9 cellular contexts compared by ENCODE assay signal in genomic region chrX:51837926-51838325, GRCh38. TPM values are rescaled to one million over a fixed set of nuclear protein-coding genes. Genes with fewer than 3 reads are reported as not detected.
DNase-seq lines count a peak whose midpoint lies in the region; ATAC-seq and TF ChIP-seq lines count a peak whose summit lies in the region.
"Had no signal": no experiment of that assay in that cellular context is flagged by ENCODE, and none has a peak within 500 bp of the region (broad histone marks: within the 10 kb centered on the region; RNA-seq: fewer than 3 reads in every experiment).

No MANE protein-coding gene starts in this region.

- CTCF ChIA-PET in WTC11 (lab: Charles Lee), result no interaction called here

- POLR2A ChIA-PET in WTC11 (lab: Charles Lee), result no interaction called here

- H3K27me3 Mint-ChIP-seq in WTC11 (ENCODE audit: low read depth), result no peaks in the 10 kb centered on the region; the same call in 1 of the 2 replicates

- intact Hi-C loops in right cardiac atrium (cut with DNase I), result no loop called here
- intact Hi-C loops in thyroid gland (cut with DNase I), result no loop called here
- intact Hi-C loops in vagina (cut with DNase I), result no loop called here

- TF ChIP-seq POLR2A in thyroid gland (IDR thresholded peaks at IDR 0.05), result no peak
- TF ChIP-seq POLR2A in vagina (IDR thresholded peaks at IDR 0.05), result no peak

- WGBS in right cardiac atrium, result 21% methylated on average over 3 of the region's 3 CpGs
- 65% methylated on average over 3 of the region's 3 CpGs for WGBS in thyroid gland, 2 donors

- H3K4me1 Mint-ChIP-seq in WTC11, result peaks cover 28% of the 10 kb centered on the region

- H3K36me3 ChIP-seq in thyroid gland, result no peaks in the 10 kb centered on the region
- H3K36me3 ChIP-seq in vagina, result no peaks in the 10 kb centered on the region

- H3K4me3 ChIP-seq in right cardiac atrium (ENCODE audit: low read length), result no peak overlapping the region
- no peak overlapping the region for H3K4me3 ChIP-seq in thyroid gland (replicated peaks in 1 of 3)
- H3K4me3 ChIP-seq in vagina, result no peak overlapping the region

- DNase-seq in NCI-H82 (lab: John Stamatoyannopoulos, UW) (peak; percentile 26), NCI-H82 treated with DMSO at 0.1 percent for 48 hours (lab: John Stamatoyannopoulos, UW; ENCODE audit: unreplicated experiment) (no peak), WTC11 (ENCODE audit: low spot score) (no peak), right cardiac atrium (peak; percentile 40 to 82 (median 65)), thyroid gland (peak; percentile 42 to 58), vagina (ENCODE audit: extremely low spot score in 2 of 2) (no peak), C1 segment of cervical spinal cord (lab: John Stamatoyannopoulos, UW) (no peak)
- DNase-seq: central memory CD4-positive, alpha-beta T cell had no signal

- H3K27ac ChIP-seq in right cardiac atrium (ENCODE audit: low read length) (no peak overlapping the region), thyroid gland (no peak overlapping the region), vagina (no peak overlapping the region)

- no peak for ATAC-seq in WTC11
- no peak for ATAC-seq in right cardiac atrium
- no peak for ATAC-seq in GM18498 (IDR thresholded peaks at IDR 0.05; ENCODE audit: unreplicated experiment)

- no peaks in the 10 kb centered on the region for H3K9me3 Mint-ChIP-seq in WTC11

- H3K4me3 Mint-ChIP-seq in WTC11, result no peak overlapping the region

- TF ChIP-seq CTCF in WTC11 (IDR thresholded peaks at IDR 0.05) (no peak), thyroid gland (IDR thresholded peaks at IDR 0.05) (no peak), vagina (IDR thresholded peaks at IDR 0.05) (no peak)

- peak overlapping the region; percentile 45; the same call in 1 of the 2 replicates for H3K27ac Mint-ChIP-seq in WTC11

- H3K4me1 ChIP-seq in right cardiac atrium (ENCODE audit: control insufficient read depth, insufficient read depth, low read length), result no peaks in the 10 kb centered on the region
- no peaks in the 10 kb centered on the region for H3K4me1 ChIP-seq in thyroid gland
- no peaks in the 10 kb centered on the region for H3K4me1 ChIP-seq in vagina

- H3K9me3 ChIP-seq in right cardiac atrium (ENCODE audit: control insufficient read depth, low read length) (no peaks in the 10 kb centered on the region), thyroid gland (no peaks in the 10 kb centered on the region), vagina (no peaks in the 10 kb centered on the region)

- H3K27me3 ChIP-seq in right cardiac atrium (ENCODE audit: control insufficient read depth, insufficient read depth) (no peaks in the 10 kb centered on the region), thyroid gland (no peaks in the 10 kb centered on the region), vagina (no peaks in the 10 kb centered on the region)

- peaks cover 2% of the 10 kb centered on the region; the same call in 1 of the 2 replicates for H3K36me3 Mint-ChIP-seq in WTC11

TF ChIP-seq in WTC11, 78 proteins besides CTCF, POLR2A, EP300 and RAD21:
- TF ChIP-seq SMAD4 (CRISPR knock-in tag; IDR thresholded peaks at IDR 0.05), result no peak
- TF ChIP-seq TP53 (CRISPR knock-in tag; IDR thresholded peaks at IDR 0.05), result no peak
- TF ChIP-seq MAX (CRISPR knock-in tag; IDR thresholded peaks at IDR 0.05), result no peak
- no peak for TF ChIP-seq ELF4 (CRISPR knock-in tag; IDR thresholded peaks at IDR 0.05; ENCODE audit: low read depth)
- no peak for TF ChIP-seq NR2C2 (CRISPR knock-in tag; IDR thresholded peaks at IDR 0.05)
- TF ChIP-seq STAT6 (CRISPR knock-in tag; conservative IDR thresholded peaks at IDR 0.05; ENCODE audit: low read depth), result no peak
- no peak for TF ChIP-seq ZBTB21 (CRISPR knock-in tag; IDR thresholded peaks at IDR 0.05; ENCODE audit: borderline replicate concordance)
- TF ChIP-seq, protein P1, sequence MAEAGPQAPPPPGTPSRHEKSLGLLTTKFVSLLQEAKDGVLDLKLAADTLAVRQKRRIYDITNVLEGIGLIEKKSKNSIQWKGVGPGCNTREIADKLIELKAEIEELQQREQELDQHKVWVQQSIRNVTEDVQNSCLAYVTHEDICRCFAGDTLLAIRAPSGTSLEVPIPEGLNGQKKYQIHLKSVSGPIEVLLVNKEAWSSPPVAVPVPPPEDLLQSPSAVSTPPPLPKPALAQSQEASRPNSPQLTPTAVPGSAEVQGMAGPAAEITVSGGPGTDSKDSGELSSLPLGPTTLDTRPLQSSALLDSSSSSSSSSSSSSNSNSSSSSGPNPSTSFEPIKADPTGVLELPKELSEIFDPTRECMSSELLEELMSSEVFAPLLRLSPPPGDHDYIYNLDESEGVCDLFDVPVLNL (CRISPR knock-in tag; IDR thresholded peaks at IDR 0.05; ENCODE audit: borderline replicate concordance, low read depth), result no peak
- no peak for TF ChIP-seq ZNF416 (CRISPR knock-in tag; IDR thresholded peaks at IDR 0.05)
- TF ChIP-seq FOXP4 (CRISPR knock-in tag; IDR thresholded peaks at IDR 0.05), result no peak

RNA-seq across cellular contexts. Expression of gene MAGED1, which starts 55.5 kb away (rescaled TPM):
- 125 to 135 TPM (median 130 TPM) in 3 replicates for total RNA-seq in WTC11 (2021)
- 100 to 1,000 TPM in 2 of 4 donors, 10 to 100 TPM in 2; 81.9 to 118 (median 97.2) TPM for total RNA-seq in right cardiac atrium
- polyA plus RNA-seq in right cardiac atrium, result 51.2 TPM
- 100 to 1,000 TPM in 3 of 4 donors, 10 to 100 TPM in 1; 83.7 to 277 (median 201) TPM for total RNA-seq in thyroid gland
- 50.1 TPM for total RNA-seq in vagina

Comparison
In these comparisons a context has a peak if more than half of its experiments do, and no peak if none do; other contexts are left out.
1. DNase-seq: peak in NCI-H82 (single experiment), right cardiac atrium (3 of 3) and thyroid gland (2 of 2); none in NCI-H82 treated with DMSO at 0.1 percent for 48 hours (single experiment), WTC11 (single experiment), vagina (0 of 2) and C1 segment of cervical spinal cord (0 of 14).